ENCODE assay signal across 9 cellular contexts in the genomic region with DNA sequence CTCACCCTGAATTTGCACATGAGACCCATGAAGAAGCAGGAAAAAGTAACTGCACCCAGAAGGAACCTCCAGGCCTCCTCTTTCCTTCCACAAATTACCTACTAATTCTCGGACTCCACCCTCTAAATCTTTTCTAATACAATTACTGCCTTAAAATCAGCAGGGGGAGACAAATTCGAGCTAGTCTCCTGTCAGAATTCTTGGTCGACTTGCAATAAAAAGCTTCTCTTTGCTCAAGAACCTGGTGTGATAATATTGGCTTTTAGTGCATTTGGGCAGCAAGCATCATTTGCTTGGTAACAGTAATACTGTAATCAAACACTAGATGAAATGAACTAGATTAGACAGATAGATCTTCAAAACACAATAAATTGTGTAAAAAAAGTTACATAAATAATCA.
DNase-seq lines count a peak whose midpoint lies in the region.
"Had no signal": no experiment of that assay in that cellular context is flagged by ENCODE, and none has a peak within 500 bp of the region (broad histone marks: within the 10 kb centered on the region; RNA-seq: fewer than 3 reads in every experiment).

No MANE protein-coding gene starts in this region.

- no peaks in the 10 kb centered on the region for H3K9me3 Mint-ChIP-seq in activated naive CD4-positive, alpha-beta T cell treated with anti-CD3 and anti-CD28 coated beads for 36 hours

- H3K4me3 Mint-ChIP-seq in activated naive CD4-positive, alpha-beta T cell treated with anti-CD3 and anti-CD28 coated beads for 36 hours = no peak overlapping the region

- DNase-seq in EL (peak; percentile 2), HuH-7 (ENCODE audit: low spot score) (peak; percentile 6), SW480 (ENCODE audit: low spot score) (peak; percentile 9), iris pigment epithelial cell (ENCODE audit: low read depth) (peak; percentile 9), germinal center (ENCODE audit: low spot score) (no peak)
- no peak for DNase-seq in activated naive CD4-positive, alpha-beta T cell treated with anti-CD3 and anti-CD28 coated beads for 36 hours
- no peak for DNase-seq in activated CD4-positive, alpha-beta T cell treated with anti-CD3 and anti-CD28 coated beads for 1 hour
- DNase-seq: GDM1, NCI-H1048 had no signal

- H3K4me1 Mint-ChIP-seq in activated naive CD4-positive, alpha-beta T cell treated with anti-CD3 and anti-CD28 coated beads for 36 hours (ENCODE audit: low read depth) = peaks cover 16% of the 10 kb centered on the region

- H3K27ac Mint-ChIP-seq in activated naive CD4-positive, alpha-beta T cell treated with anti-CD3 and anti-CD28 coated beads for 36 hours = no peak overlapping the region

- peaks cover 1% of the 10 kb centered on the region for H3K36me3 Mint-ChIP-seq in activated naive CD4-positive, alpha-beta T cell treated with anti-CD3 and anti-CD28 coated beads for 36 hours (ENCODE audit: low read depth)

- H3K27me3 Mint-ChIP-seq in activated naive CD4-positive, alpha-beta T cell treated with anti-CD3 and anti-CD28 coated beads for 36 hours (ENCODE audit: low read depth) = no peaks in the 10 kb centered on the region

- CTCF ChIA-PET in activated naive CD4-positive, alpha-beta T cell treated with anti-CD3 and anti-CD28 coated beads for 36 hours (lab: Charles Lee) = interaction anchor here (0.6 to 1.4 kb wide), 3 partner anchors 12 to 321 kb away, joined by 4 to 5 read pairs (median 4); no protein-coding TSS in a partner anchor

- intact Hi-C loops in activated naive CD4-positive, alpha-beta T cell treated with anti-CD3 and anti-CD28 coated beads for 36 hours (cut with micrococcal nuclease) = loop anchor here (1.0 to 5.0 kb wide), 5 partner anchors 152 to 401 kb away; a partner anchor contains a TSS

Comparison
In these comparisons a context has a peak if more than half of its experiments do, and no peak if none do; other contexts are left out.
1. DNase-seq: peak in EL (single experiment), HuH-7 (single experiment), SW480 (single experiment) and iris pigment epithelial cell (single experiment); none in germinal center (single experiment), activated naive CD4-positive, alpha-beta T cell treated with anti-CD3 and anti-CD28 coated beads for 36 hours (single experiment) and activated CD4-positive, alpha-beta T cell treated with anti-CD3 and anti-CD28 coated beads for 1 hour (single experiment).